1 cellular context compared by ENCODE assay signal in the genomic region with DNA sequence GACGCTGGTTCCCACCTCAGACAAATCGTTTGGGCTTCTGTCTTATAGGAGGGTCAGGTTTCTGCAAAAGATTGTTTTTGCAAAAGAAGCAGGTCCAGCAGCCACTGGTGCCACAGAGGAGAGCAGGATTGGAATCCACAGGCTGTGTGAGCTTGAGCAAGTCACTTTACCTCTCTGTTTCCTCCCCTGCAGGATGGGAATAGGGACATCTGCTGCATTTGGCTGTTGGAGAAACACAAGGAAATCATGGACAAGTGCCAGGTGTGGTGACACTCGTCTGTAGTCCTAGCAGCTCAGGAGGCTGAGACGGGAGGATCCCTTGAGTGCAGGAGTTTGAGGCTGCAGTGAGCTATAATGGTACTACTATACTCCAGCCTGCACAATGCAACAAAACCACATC.
TF ChIP-seq lines count a peak whose summit lies in the region.

No MANE protein-coding gene starts in this region.

TF ChIP-seq in H1, 55 proteins besides CTCF, POLR2A, EP300 and RAD21 (continued from another document):
- TF ChIP-seq, protein P1, sequence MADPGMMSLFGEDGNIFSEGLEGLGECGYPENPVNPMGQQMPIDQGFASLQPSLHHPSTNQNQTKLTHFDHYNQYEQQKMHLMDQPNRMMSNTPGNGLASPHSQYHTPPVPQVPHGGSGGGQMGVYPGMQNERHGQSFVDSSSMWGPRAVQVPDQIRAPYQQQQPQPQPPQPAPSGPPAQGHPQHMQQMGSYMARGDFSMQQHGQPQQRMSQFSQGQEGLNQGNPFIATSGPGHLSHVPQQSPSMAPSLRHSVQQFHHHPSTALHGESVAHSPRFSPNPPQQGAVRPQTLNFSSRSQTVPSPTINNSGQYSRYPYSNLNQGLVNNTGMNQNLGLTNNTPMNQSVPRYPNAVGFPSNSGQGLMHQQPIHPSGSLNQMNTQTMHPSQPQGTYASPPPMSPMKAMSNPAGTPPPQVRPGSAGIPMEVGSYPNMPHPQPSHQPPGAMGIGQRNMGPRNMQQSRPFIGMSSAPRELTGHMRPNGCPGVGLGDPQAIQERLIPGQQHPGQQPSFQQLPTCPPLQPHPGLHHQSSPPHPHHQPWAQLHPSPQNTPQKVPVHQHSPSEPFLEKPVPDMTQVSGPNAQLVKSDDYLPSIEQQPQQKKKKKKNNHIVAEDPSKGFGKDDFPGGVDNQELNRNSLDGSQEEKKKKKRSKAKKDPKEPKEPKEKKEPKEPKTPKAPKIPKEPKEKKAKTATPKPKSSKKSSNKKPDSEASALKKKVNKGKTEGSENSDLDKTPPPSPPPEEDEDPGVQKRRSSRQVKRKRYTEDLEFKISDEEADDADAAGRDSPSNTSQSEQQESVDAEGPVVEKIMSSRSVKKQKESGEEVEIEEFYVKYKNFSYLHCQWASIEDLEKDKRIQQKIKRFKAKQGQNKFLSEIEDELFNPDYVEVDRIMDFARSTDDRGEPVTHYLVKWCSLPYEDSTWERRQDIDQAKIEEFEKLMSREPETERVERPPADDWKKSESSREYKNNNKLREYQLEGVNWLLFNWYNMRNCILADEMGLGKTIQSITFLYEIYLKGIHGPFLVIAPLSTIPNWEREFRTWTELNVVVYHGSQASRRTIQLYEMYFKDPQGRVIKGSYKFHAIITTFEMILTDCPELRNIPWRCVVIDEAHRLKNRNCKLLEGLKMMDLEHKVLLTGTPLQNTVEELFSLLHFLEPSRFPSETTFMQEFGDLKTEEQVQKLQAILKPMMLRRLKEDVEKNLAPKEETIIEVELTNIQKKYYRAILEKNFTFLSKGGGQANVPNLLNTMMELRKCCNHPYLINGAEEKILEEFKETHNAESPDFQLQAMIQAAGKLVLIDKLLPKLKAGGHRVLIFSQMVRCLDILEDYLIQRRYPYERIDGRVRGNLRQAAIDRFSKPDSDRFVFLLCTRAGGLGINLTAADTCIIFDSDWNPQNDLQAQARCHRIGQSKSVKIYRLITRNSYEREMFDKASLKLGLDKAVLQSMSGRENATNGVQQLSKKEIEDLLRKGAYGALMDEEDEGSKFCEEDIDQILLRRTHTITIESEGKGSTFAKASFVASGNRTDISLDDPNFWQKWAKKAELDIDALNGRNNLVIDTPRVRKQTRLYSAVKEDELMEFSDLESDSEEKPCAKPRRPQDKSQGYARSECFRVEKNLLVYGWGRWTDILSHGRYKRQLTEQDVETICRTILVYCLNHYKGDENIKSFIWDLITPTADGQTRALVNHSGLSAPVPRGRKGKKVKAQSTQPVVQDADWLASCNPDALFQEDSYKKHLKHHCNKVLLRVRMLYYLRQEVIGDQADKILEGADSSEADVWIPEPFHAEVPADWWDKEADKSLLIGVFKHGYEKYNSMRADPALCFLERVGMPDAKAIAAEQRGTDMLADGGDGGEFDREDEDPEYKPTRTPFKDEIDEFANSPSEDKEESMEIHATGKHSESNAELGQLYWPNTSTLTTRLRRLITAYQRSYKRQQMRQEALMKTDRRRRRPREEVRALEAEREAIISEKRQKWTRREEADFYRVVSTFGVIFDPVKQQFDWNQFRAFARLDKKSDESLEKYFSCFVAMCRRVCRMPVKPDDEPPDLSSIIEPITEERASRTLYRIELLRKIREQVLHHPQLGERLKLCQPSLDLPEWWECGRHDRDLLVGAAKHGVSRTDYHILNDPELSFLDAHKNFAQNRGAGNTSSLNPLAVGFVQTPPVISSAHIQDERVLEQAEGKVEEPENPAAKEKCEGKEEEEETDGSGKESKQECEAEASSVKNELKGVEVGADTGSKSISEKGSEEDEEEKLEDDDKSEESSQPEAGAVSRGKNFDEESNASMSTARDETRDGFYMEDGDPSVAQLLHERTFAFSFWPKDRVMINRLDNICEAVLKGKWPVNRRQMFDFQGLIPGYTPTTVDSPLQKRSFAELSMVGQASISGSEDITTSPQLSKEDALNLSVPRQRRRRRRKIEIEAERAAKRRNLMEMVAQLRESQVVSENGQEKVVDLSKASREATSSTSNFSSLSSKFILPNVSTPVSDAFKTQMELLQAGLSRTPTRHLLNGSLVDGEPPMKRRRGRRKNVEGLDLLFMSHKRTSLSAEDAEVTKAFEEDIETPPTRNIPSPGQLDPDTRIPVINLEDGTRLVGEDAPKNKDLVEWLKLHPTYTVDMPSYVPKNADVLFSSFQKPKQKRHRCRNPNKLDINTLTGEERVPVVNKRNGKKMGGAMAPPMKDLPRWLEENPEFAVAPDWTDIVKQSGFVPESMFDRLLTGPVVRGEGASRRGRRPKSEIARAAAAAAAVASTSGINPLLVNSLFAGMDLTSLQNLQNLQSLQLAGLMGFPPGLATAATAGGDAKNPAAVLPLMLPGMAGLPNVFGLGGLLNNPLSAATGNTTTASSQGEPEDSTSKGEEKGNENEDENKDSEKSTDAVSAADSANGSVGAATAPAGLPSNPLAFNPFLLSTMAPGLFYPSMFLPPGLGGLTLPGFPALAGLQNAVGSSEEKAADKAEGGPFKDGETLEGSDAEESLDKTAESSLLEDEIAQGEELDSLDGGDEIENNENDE (IDR thresholded peaks at IDR 0.05; ENCODE audit: insufficient replicate concordance, low read length) = no peak
- TF ChIP-seq SP2 (IDR thresholded peaks at IDR 0.05; ENCODE audit: low read length) (no peak), RBBP5 (IDR thresholded peaks at IDR 0.05; ENCODE audit: borderline replicate concordance, low read depth, low read length) (no peak), CTBP2 (IDR thresholded peaks at IDR 0.05; ENCODE audit: borderline replicate concordance, insufficient read depth, insufficient read length, low read length) (no peak), CHD2 (IDR thresholded peaks at IDR 0.05; ENCODE audit: low read length) (no peak), GTF2F1 (IDR thresholded peaks at IDR 0.05; ENCODE audit: borderline replicate concordance, low read depth, low read length) (no peak), TCF12 (IDR thresholded peaks at IDR 0.05; ENCODE audit: low read depth, low read length) (no peak), KDM1A (IDR thresholded peaks at IDR 0.05; ENCODE audit: borderline replicate concordance, low read length) (no peak)
